In the genomic region with DNA sequence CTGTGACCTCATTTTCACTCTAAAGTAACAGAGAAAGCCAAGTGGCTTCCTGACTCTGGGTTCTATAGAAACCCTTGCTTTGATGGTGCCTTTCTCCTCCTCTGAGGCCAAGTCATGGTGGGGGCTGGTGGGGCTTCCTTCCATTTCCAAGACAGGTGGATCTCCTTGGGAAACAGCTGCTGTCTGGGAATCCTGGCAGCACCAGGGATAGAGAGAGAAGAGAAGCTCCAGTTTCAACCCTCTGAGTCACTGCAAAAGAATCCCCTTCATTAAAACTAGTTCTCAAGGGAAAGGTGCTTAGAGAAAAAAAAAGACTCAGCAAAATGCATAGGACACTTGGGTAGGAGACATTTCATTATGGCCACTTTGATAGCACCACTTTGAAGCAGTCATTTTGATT, we compare ENCODE assay signal across 1 cellular context.
TF ChIP-seq lines count a peak whose summit lies in the region.

No MANE protein-coding gene starts in this region.

TF ChIP-seq in IMR-90, 13 proteins besides CTCF, POLR2A, EP300 and RAD21:
- TF ChIP-seq, protein P1, sequence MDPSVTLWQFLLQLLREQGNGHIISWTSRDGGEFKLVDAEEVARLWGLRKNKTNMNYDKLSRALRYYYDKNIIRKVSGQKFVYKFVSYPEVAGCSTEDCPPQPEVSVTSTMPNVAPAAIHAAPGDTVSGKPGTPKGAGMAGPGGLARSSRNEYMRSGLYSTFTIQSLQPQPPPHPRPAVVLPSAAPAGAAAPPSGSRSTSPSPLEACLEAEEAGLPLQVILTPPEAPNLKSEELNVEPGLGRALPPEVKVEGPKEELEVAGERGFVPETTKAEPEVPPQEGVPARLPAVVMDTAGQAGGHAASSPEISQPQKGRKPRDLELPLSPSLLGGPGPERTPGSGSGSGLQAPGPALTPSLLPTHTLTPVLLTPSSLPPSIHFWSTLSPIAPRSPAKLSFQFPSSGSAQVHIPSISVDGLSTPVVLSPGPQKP (IDR thresholded peaks at IDR 0.05; ENCODE audit: borderline replicate concordance, low read depth, low read length): no peak
- no peak for TF ChIP-seq MAFK (IDR thresholded peaks at IDR 0.05; ENCODE audit: low read depth, low read length)
- no peak for TF ChIP-seq CHD1 (IDR thresholded peaks at IDR 0.05; ENCODE audit: low read depth, low read length)
- no peak for TF ChIP-seq NFE2L2 (IDR thresholded peaks at IDR 0.05; ENCODE audit: low read depth, low read length)
- TF ChIP-seq MAZ (IDR thresholded peaks at IDR 0.05; ENCODE audit: borderline replicate concordance, low read depth, low read length): no peak
- no peak for TF ChIP-seq CEBPB (IDR thresholded peaks at IDR 0.05; ENCODE audit: low read depth, low read length)
- no peak for TF ChIP-seq RCOR1 (IDR thresholded peaks at IDR 0.05; ENCODE audit: insufficient replicate concordance, low read length)
- no peak for TF ChIP-seq FOS (IDR thresholded peaks at IDR 0.05; ENCODE audit: low read depth, low read length)
